11 cellular contexts compared by ENCODE assay signal in the genomic region with DNA sequence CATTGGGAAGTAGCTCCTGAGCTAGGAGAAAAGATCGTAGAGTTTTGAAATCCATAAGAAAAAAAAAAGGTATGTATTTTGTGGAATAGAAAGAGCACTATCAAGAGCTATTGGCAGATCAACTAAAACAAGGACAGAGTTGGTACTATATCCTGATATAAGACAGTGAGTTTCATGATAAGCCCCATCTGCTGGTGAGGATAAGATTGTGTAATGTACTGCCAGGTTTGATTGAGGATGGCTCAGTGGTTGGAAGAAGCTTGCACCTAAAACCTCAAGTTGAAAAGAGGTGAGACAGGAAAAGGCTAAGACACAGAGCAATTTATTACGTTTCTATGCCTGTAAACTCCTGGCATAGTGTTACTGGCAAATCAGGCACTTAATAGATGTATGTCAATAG.
A peak's percentile ranks its signal among the peaks of the same experiment; 100 is the strongest.
DNase-seq lines count a peak whose midpoint lies in the region; FAIRE-seq and TF ChIP-seq lines count a peak whose summit lies in the region.
"Had no signal": no experiment of that assay in that cellular context is flagged by ENCODE, and none has a peak within 500 bp of the region (broad histone marks: within the 10 kb centered on the region; RNA-seq: fewer than 3 reads in every experiment).

No MANE protein-coding gene starts in this region.

- H3K4me3 ChIP-seq in bronchial epithelial cell (ENCODE audit: low read depth, low read length) = no peak overlapping the region
- H3K4me3 ChIP-seq: testis had no signal

- no peak overlapping the region for H3K4me3 Mint-ChIP-seq in activated CD4-positive, alpha-beta T cell treated with anti-CD3 and anti-CD28 coated beads, Interleukin-2, amount 10 ng/mL, durations not matched to agents 24 days and 14 days
- H3K4me3 Mint-ChIP-seq: mesothelial cell of epicardium had no signal

- H3K36me3 ChIP-seq in bronchial epithelial cell (ENCODE audit: control insufficient read depth, insufficient read depth, low read length) = no peaks in the 10 kb centered on the region

- peak; percentile 11 for TF ChIP-seq CTCF in bronchial epithelial cell (IDR thresholded peaks at IDR 0.05; ENCODE audit: insufficient read depth, low read length, severe bottlenecking)

- H3K4me1 Mint-ChIP-seq in activated CD4-positive, alpha-beta T cell treated with anti-CD3 and anti-CD28 coated beads, Interleukin-2, amount 10 ng/mL, durations not matched to agents 24 days and 14 days = no peaks in the 10 kb centered on the region

- no peaks in the 10 kb centered on the region for H3K9me3 Mint-ChIP-seq in activated CD4-positive, alpha-beta T cell treated with anti-CD3 and anti-CD28 coated beads, Interleukin-2, amount 10 ng/mL, durations not matched to agents 24 days and 14 days
- H3K9me3 Mint-ChIP-seq: mesothelial cell of epicardium had no signal

- DNase-seq in NCI-H1417 (lab: John Stamatoyannopoulos, UW) (peak; percentile 10 to 62 (median 18)), NCI-H1417 treated with DMSO at 0.1 percent for 48 hours (lab: John Stamatoyannopoulos, UW) (no peak), NCI-H524 treated with DMSO at 0.1 percent for 48 hours (lab: John Stamatoyannopoulos, UW) (peak; percentile 36), bronchial epithelial cell (ENCODE audit: low read depth) (peak; percentile 42), renal cortical epithelial cell (ENCODE audit: low read depth) (peak; percentile 9), nucleus accumbens (lab: John Stamatoyannopoulos, UW) (no peak)
- DNase-seq in activated effector memory CD4-positive, alpha-beta T cell treated with anti-CD3 and anti-CD28 coated beads, Interleukin-2, amount 50 U/mL, for 16 hours = no peak
- no peak for DNase-seq in activated CD4-positive, alpha-beta T cell treated with anti-CD3 and anti-CD28 coated beads, Interleukin-2, amount 10 ng/mL, durations not matched to agents 24 days and 14 days
- DNase-seq: GOT3, testis had no signal

- H3K27me3 ChIP-seq in bronchial epithelial cell (ENCODE audit: control insufficient read depth, insufficient read depth, low read length) = no peaks in the 10 kb centered on the region
- H3K27me3 ChIP-seq: testis had no signal

- no peak for FAIRE-seq in bronchial epithelial cell (lab: Jason Lieb, UNC)

- intact Hi-C loops in activated CD4-positive, alpha-beta T cell treated with anti-CD3 and anti-CD28 coated beads, Interleukin-2, amount 10 ng/mL, durations not matched to agents 24 days and 14 days (cut with micrococcal nuclease) = no loop called here

- no peaks in the 10 kb centered on the region for H3K36me3 Mint-ChIP-seq in activated CD4-positive, alpha-beta T cell treated with anti-CD3 and anti-CD28 coated beads, Interleukin-2, amount 10 ng/mL, durations not matched to agents 24 days and 14 days (ENCODE audit: low read depth)
- H3K36me3 Mint-ChIP-seq: mesothelial cell of epicardium had no signal

- H3K27ac Mint-ChIP-seq in activated CD4-positive, alpha-beta T cell treated with anti-CD3 and anti-CD28 coated beads, Interleukin-2, amount 10 ng/mL, durations not matched to agents 24 days and 14 days = no peak overlapping the region
- H3K27ac Mint-ChIP-seq: mesothelial cell of epicardium had no signal

- H3K27me3 Mint-ChIP-seq in activated CD4-positive, alpha-beta T cell treated with anti-CD3 and anti-CD28 coated beads, Interleukin-2, amount 10 ng/mL, durations not matched to agents 24 days and 14 days = no peaks in the 10 kb centered on the region

Comparison
In these comparisons a context has a peak if more than half of its experiments do, and no peak if none do; other contexts are left out.
1. DNase-seq: peak in NCI-H1417 (3 of 3), NCI-H524 treated with DMSO at 0.1 percent for 48 hours (single experiment), bronchial epithelial cell (single experiment) and renal cortical epithelial cell (single experiment); none in NCI-H1417 treated with DMSO at 0.1 percent for 48 hours (single experiment), activated effector memory CD4-positive, alpha-beta T cell treated with anti-CD3 and anti-CD28 coated beads, Interleukin-2, amount 50 U/mL, for 16 hours (single experiment), activated CD4-positive, alpha-beta T cell treated with anti-CD3 and anti-CD28 coated beads, Interleukin-2, amount 10 ng/mL, durations not matched to agents 24 days and 14 days (single experiment) and nucleus accumbens (0 of 56).